8 cellular contexts compared by ENCODE assay signal in genomic region chr20:57390604-57391438, GRCh38. TPM values are rescaled to one million over a fixed set of nuclear protein-coding genes. Genes with fewer than 3 reads are reported as not detected.
DNase-seq lines count a peak whose midpoint lies in the region; ATAC-seq and TF ChIP-seq lines count a peak whose summit lies in the region.

RBM38 (plus strand) TSS chr20:57391396; CDS start chr20:57391582, 186 bp downstream.

- peak within 1 kb of the TSS; percentile 98 for H3K4me2 ChIP-seq in Loucy (ENCODE audit: low read depth, low read length, poor library complexity, severe bottlenecking)

- H3K9ac ChIP-seq in Loucy (ENCODE audit: low read depth, low read length, poor library complexity, severe bottlenecking): peak within 1 kb of the TSS; percentile 87

- no peaks in the 10 kb centered on the region for H3K27me3 ChIP-seq in Loucy (ENCODE audit: insufficient read depth, low read length, poor library complexity, severe bottlenecking)

- peak within 1 kb of the TSS; percentile 87 for H3K4me3 ChIP-seq in Loucy (ENCODE audit: low read length, poor library complexity, severe bottlenecking)

- no peaks in the 10 kb centered on the region for H3K9me3 ChIP-seq in Loucy (ENCODE audit: insufficient read depth, low read depth, low read length)

- H3K79me2 ChIP-seq in Loucy (ENCODE audit: insufficient read depth, low read length): peaks cover 43% of the 10 kb centered on the region

- peaks cover 40% of the 10 kb centered on the region for H3K4me1 ChIP-seq in Loucy (ENCODE audit: insufficient read depth, low read length, poor library complexity, severe bottlenecking)

- intact Hi-C loops in sciatic nerve (cut with DNase I): loop anchor here (10.0 kb wide), 1 partner anchor 204 kb away; no protein-coding TSS in a partner anchor

- peak; percentile 44 for ATAC-seq in GM21737 (IDR thresholded peaks at IDR 0.05; ENCODE audit: unreplicated experiment)
- peak; percentile 75 for ATAC-seq in sciatic nerve
- ATAC-seq in HG03108 (IDR thresholded peaks at IDR 0.05; ENCODE audit: unreplicated experiment): no peak

- H4K20me1 ChIP-seq in Loucy (ENCODE audit: insufficient read depth, low read length, poor library complexity, severe bottlenecking): peaks cover 41% of the 10 kb centered on the region

- H2AFZ ChIP-seq in Loucy (ENCODE audit: low read length): peak within 1 kb of the TSS; percentile 72

- peaks cover 9% of the 10 kb centered on the region; the same call in 1 of the 2 replicates for H3K36me3 ChIP-seq in Loucy (ENCODE audit: insufficient read depth, low read length)

- no peaks in the 10 kb centered on the region for H3F3A ChIP-seq in Loucy (ENCODE audit: low read depth)

- DNase-seq in EL (peak; percentile 70), T-helper 9 cell (peak; percentile 69), astrocyte of the hippocampus (ENCODE audit: low read depth, low spot score) (peak; percentile 86), hypothalamus (lab: John Stamatoyannopoulos, UW) (peak in 45 of 51 donors; percentile 9 to 87 (median 60)), sciatic nerve (ENCODE audit: low spot score) (peak; percentile 84)

- no peaks in the 10 kb centered on the region for H3K9me2 ChIP-seq in Loucy (replicated peaks; ENCODE audit: low read depth, low read length)

- no peak for TF ChIP-seq CTCF in Loucy (conservative IDR thresholded peaks at IDR 0.05; ENCODE audit: low read length)

RNA-seq across cellular contexts. Expression of gene RBM38, which starts in this region (rescaled TPM):
- 28.1 TPM for total RNA-seq in sciatic nerve
